9 cellular contexts compared by ENCODE assay signal in the genomic region with DNA sequence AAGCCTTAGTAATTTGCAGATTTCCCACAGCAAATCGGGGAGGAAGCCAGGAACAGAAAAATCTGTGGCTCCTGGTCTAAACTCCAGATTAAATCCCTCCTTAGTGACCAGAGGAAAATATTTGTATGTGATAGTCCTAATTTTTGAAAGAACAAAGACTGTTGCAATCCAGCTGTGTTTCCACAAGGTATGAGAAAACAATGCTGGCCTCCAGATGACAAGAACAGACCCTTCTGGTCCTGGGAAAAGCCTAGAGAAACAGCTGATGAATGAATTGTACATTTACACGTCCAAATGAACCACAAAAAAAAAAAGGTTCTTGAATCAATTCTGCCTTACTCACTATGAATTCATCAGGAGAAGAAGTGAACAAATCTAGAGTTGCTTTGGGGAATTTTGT.
DNase-seq lines count a peak whose midpoint lies in the region; ATAC-seq and TF ChIP-seq lines count a peak whose summit lies in the region.
"Had no signal": no experiment of that assay in that cellular context is flagged by ENCODE, and none has a peak within 500 bp of the region (broad histone marks: within the 10 kb centered on the region; RNA-seq: fewer than 3 reads in every experiment).

No MANE protein-coding gene starts in this region.

- H3K36me3 ChIP-seq in right atrium auricular region = no peaks in the 10 kb centered on the region

- H3K9me3 Mint-ChIP-seq in MCF 10A (ENCODE audit: unreplicated experiment) (no peaks in the 10 kb centered on the region), mesothelial cell of epicardium (no peaks in the 10 kb centered on the region)

- H3K9me3 ChIP-seq in right atrium auricular region = no peaks in the 10 kb centered on the region

- H3K4me1 ChIP-seq in right atrium auricular region = peaks cover 0 to 52% of the 10 kb centered on the region in 2 donors

- intact Hi-C loops in cardiac septum (cut with DNase I) (loop anchor here (5.0 to 10.0 kb wide), 3 partner anchors 41 to 196 kb away; partner anchors contain the start of gene FLI1), MCF 10A (cut with micrococcal nuclease) (loop anchor here (5.0 to 10.0 kb wide), 4 partner anchors 76 to 499 kb away; no protein-coding TSS in a partner anchor)

- CTCF ChIA-PET in MCF 10A (lab: Yijun Ruan, JAX) = interaction anchor here (0.5 to 1.7 kb wide), 7 partner anchors 18 to 206 kb away, joined by 3 to 5 read pairs (median 4); no protein-coding TSS in a partner anchor

- no peaks in the 10 kb centered on the region for H3K27me3 Mint-ChIP-seq in MCF 10A (ENCODE audit: insufficient read depth, unreplicated experiment)
- H3K27me3 Mint-ChIP-seq in mesothelial cell of epicardium (ENCODE audit: low read depth) = no peaks in the 10 kb centered on the region

- TF ChIP-seq CTCF in right atrium auricular region (IDR thresholded peaks at IDR 0.05) (no peak), MCF 10A (IDR thresholded peaks at IDR 0.05; ENCODE audit: unreplicated experiment) (no peak), mesothelial cell of epicardium (IDR thresholded peaks at IDR 0.05; ENCODE audit: unreplicated experiment) (no peak)

- H3K36me3 Mint-ChIP-seq in MCF 10A (ENCODE audit: insufficient read depth, unreplicated experiment) (peaks cover 4% of the 10 kb centered on the region), mesothelial cell of epicardium (no peaks in the 10 kb centered on the region)

- BruUV-seq in MCF 10A (replicated peaks; lab: Mats Ljungman, UMichigan) = no TSS peak

- H3K4me3 Mint-ChIP-seq in MCF 10A (ENCODE audit: unreplicated experiment) (peak overlapping the region; percentile 78), mesothelial cell of epicardium (no peak overlapping the region)

- POLR2A ChIA-PET in MCF 10A (lab: Yijun Ruan, JAX) = interaction anchor here (0.6 to 1.8 kb wide), 14 partner anchors 9 to 484 kb away, joined by 3 to 13 read pairs (median 6); no protein-coding TSS in a partner anchor

- H3K4me1 Mint-ChIP-seq in MCF 10A (ENCODE audit: insufficient read depth, unreplicated experiment) (peaks cover 41% of the 10 kb centered on the region), mesothelial cell of epicardium (peaks cover 60% of the 10 kb centered on the region)

- ATAC-seq in GM21576 (IDR thresholded peaks at IDR 0.05; ENCODE audit: unreplicated experiment) (no peak), HG03045 (IDR thresholded peaks at IDR 0.05; ENCODE audit: unreplicated experiment) (no peak)
- ATAC-seq: left ventricle myocardium superior had no signal

- H3K27ac Mint-ChIP-seq in MCF 10A (ENCODE audit: low read depth, unreplicated experiment) = peak overlapping the region; percentile 79
- peak overlapping the region; percentile 53 for H3K27ac Mint-ChIP-seq in mesothelial cell of epicardium

- no peak for DNase-seq in right atrium auricular region (ENCODE audit: low spot score)
- DNase-seq in cardiac septum (ENCODE audit: low spot score) = no peak
- DNase-seq in MCF 10A (ENCODE audit: unreplicated experiment) = peak; percentile 33
- no peak for DNase-seq in mesothelial cell of epicardium (ENCODE audit: low spot score in 2 of 2, unreplicated experiment in 2 of 2)
- no peak for DNase-seq in RPMI8226
- DNase-seq in Kasumi-1 (lab: John Stamatoyannopoulos, UW) = no peak
- DNase-seq: left ventricle myocardium superior had no signal

- peak overlapping the region; percentile 95 to 96 for H3K27ac ChIP-seq in right atrium auricular region

- H3K27me3 ChIP-seq in right atrium auricular region = no peaks in the 10 kb centered on the region

- no peak overlapping the region for H3K4me3 ChIP-seq in right atrium auricular region
